8 cellular contexts compared by ENCODE assay signal in the genomic region with DNA sequence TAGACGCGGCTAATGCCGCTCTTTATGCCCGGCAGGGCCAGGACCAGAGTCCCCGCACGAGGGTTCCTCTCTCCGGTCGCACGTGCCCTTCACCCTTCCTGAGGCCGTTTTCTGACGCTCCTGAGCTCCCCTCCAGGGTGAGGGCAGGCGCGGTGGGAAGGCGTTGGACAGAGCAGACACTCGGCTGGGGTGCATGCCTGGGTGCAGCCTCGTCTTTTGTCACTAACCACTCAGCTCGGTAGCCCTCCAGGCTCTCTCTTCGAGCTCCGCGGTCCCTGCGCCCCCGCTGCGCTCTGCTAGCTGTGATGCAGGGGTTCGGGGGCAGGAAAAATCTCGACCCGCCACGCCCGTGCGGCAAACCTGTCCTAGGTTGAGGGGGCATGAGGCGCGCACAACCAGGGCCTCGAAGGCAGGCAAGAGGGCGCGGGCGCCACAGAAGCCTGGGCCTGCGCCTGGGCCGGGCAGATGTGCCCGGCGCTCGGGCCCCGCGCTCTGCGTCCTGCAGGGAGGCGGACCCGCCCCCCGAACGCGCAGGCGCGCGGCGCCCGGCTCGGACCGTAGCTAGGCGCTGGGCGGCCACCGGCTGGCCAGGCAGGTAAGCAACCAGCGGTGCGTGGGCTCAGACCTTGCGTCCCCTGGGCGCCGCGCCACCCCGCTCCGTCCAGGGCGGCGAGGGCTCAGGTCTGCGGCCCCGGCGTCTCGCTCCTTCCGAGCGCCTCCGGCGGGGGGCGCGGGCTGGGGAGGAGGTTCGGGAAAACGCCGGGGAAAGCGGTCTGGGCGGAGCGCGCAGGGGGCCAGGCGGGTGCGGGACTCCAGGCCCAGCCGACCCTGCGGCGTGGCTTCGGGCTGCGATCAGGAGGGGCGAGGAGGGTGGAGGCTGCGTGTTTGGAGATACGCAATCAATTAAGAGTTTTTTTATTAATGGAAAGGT. TPM values are rescaled to one million over a fixed set of nuclear protein-coding genes. Genes with fewer than 3 reads are reported as not detected.
DNase-seq lines count a peak whose midpoint lies in the region; ATAC-seq and TF ChIP-seq lines count a peak whose summit lies in the region.

A gene (plus strand): TSS at position 548 of the 931 bp plus-strand sequence. CDS start 5,807 bp downstream, outside the sequence.

- H3K36me3 ChIP-seq in mammary epithelial cell (ENCODE audit: insufficient read depth, low read length): no peaks in the 10 kb centered on the region

- BruUV-seq in mammary epithelial cell (replicated peaks; lab: Mats Ljungman, UMichigan): no TSS peak

- no peaks in the 10 kb centered on the region for H3K9me3 ChIP-seq in mammary epithelial cell (replicated peaks; ENCODE audit: insufficient read depth, low read length)

- no peaks in the 10 kb centered on the region for H3K79me2 ChIP-seq in mammary epithelial cell (ENCODE audit: insufficient read depth, low read length)

- 17% methylated on average over 41 of the region's 95 CpGs for whole genome bisulfite sequencing in mammary epithelial cell (ENCODE audit: low coverage, missing lambda C conversion rate)

- no peaks in the 10 kb centered on the region for H3K27me3 ChIP-seq in mammary epithelial cell (ENCODE audit: insufficient read depth, low read length)

- no peak for TF ChIP-seq CTCF in mammary epithelial cell (conservative IDR thresholded peaks at IDR 0.05 in 1 of 2, IDR thresholded peaks at IDR 0.05 in 1 of 2; ENCODE audit: extremely low read depth in 1 of 2, insufficient read depth in 1 of 2, low read depth in 1 of 2, low read length in 2 of 2)

- no peak for ATAC-seq in HG03097 (IDR thresholded peaks at IDR 0.05; ENCODE audit: low FRiP score, unreplicated experiment)

- H3K27ac ChIP-seq in mammary epithelial cell (ENCODE audit: insufficient read depth, low read depth, low read length) (peak within 1 kb of the TSS; percentile 42), skin epidermis (peak within 1 kb of the TSS in 2 of 21 experiments; percentile 5 to 10)

- peak within 1 kb of the TSS; percentile 45 to 80 (median 75) for H3K4me3 Mint-ChIP-seq in immature natural killer cell

- peak; percentile 7 to 30 for DNase-seq in SHP77 (lab: John Stamatoyannopoulos, UW)
- no peak for DNase-seq in SHP77 treated with DMSO at 0.1 percent for 48 hours (lab: John Stamatoyannopoulos, UW)
- peak; percentile 58 for DNase-seq in NCI-H774 (lab: John Stamatoyannopoulos, UW)
- DNase-seq in mammary epithelial cell: peak; percentile 64
- DNase-seq in immature natural killer cell: no peak
- DNase-seq in MV-4-11 (lab: John Stamatoyannopoulos, UW): no peak

- H4K20me1 ChIP-seq in mammary epithelial cell (ENCODE audit: insufficient read depth, low read length): no peaks in the 10 kb centered on the region

- H3K4me1 Mint-ChIP-seq in immature natural killer cell: peaks cover 1 to 5% of the 10 kb centered on the region in 2 donors

- H3K4me2 ChIP-seq in mammary epithelial cell (ENCODE audit: insufficient read depth, low read depth, low read length): peak within 1 kb of the TSS; percentile 99

- peaks cover 12% of the 10 kb centered on the region for H3K4me1 ChIP-seq in mammary epithelial cell (ENCODE audit: insufficient read depth, low read length)

- peak within 1 kb of the TSS; percentile 46 for H3K9ac ChIP-seq in mammary epithelial cell (ENCODE audit: insufficient read depth, low read length)

- in situ Hi-C loops in mammary epithelial cell (cut with MboI; ENCODE audit: low sequenced_read_pairs in 2 of 2): no loop called here

- H3K4me3 ChIP-seq in mammary epithelial cell (replicated peaks in 1 of 3; ENCODE audit: insufficient read depth in 1 of 3, low read depth in 2 of 3, low read length in 3 of 3): peak within 1 kb of the TSS; percentile 68 to 95 (median 90)
- H3K4me3 ChIP-seq in skin epidermis: peak within 1 kb of the TSS; percentile 40 to 75 (median 54)

- H3K36me3 Mint-ChIP-seq in immature natural killer cell: peaks cover 0 to 6% (median 0%) of the 10 kb centered on the region in 3 donors

- CTCF ChIA-PET in mammary epithelial cell (lab: Charles Lee; ENCODE audit: low non-redundant PET): no interaction called here

- dilution Hi-C loops in mammary epithelial cell (cut with HindIII; ENCODE audit: low sequenced_read_pairs): no loop called here

- peaks cover 3 to 24% (median 5%) of the 10 kb centered on the region in 3 donors for H3K27me3 Mint-ChIP-seq in immature natural killer cell (ENCODE audit: low read depth in 3 of 3)

- no peaks in the 10 kb centered on the region for H3K9me3 Mint-ChIP-seq in immature natural killer cell

- H3K27ac Mint-ChIP-seq in immature natural killer cell: no peak within 1 kb of the TSS

- H2AFZ ChIP-seq in mammary epithelial cell (ENCODE audit: low read depth, low read length): peak within 1 kb of the TSS; percentile 99

- intact Hi-C loops in mammary epithelial cell (cut with micrococcal nuclease): loop anchor here (5.0 kb wide), 1 partner anchor 45 kb away; no protein-coding TSS in a partner anchor

RNA-seq across cellular contexts. Expression of the gene that starts here (rescaled TPM):
- total RNA-seq in mammary epithelial cell: 10 to 100 TPM; 10.4 to 14.5 TPM
- polyA plus RNA-seq in mammary epithelial cell: 1.8 TPM
- 2.9 TPM for polyA minus RNA-seq in mammary epithelial cell
- 1 to 10 TPM in 1 of 3 donors, under 1 TPM in 1, not detected in 1; 0.91 to 1.8 TPM for polyA plus RNA-seq in immature natural killer cell

Comparison
In these comparisons a context has a peak if more than half of its experiments do, and no peak if none do; other contexts are left out.
1. DNase-seq: peak in SHP77 (2 of 2), NCI-H774 (single experiment) and mammary epithelial cell (single experiment); none in SHP77 treated with DMSO at 0.1 percent for 48 hours (single experiment), immature natural killer cell (0 of 3) and MV-4-11 (single experiment).